In the genomic region with DNA sequence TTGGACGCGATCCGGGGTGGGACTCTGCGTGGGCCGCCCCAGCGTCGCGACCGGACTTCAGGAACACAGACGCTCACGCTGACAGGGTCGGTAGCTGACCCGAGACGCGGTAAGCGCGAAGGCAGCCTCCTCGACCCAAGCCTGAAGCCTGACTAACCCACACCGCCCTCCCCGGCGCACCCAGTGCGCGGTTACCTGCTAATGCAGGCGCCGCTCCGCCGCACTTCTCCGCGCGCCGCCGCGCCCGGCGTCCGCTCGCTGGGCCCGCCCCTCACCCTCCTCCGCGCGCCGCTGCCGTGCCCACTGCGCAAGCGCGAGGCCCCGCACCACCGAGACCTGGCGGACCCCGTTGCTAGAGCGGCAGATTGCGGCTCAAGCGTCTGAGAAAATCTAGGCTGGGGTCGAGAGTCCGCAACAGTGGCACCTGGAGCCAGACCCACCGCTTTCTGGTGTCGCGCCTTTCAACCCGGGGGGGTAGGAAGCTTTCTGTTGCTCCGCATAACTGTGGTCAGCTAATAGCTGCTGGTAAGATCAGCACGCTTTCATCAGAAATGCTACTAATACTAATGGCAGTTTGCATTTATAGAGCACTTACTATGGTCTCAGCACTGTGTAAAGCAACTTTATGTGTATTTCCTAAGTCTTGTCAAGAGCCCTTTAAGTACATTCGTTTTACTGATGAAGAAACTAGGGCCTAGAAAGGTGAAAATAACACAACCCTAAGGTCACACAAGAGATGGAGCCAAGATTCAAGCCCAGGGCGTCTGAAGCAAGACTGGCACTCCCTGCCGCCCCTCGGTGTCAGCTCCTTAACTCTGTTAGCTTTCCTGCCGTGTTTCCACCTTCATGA, we compare ENCODE assay signal across 8 cellular contexts. TPM values are rescaled to one million over a fixed set of nuclear protein-coding genes. Genes with fewer than 3 reads are reported as not detected.
DNase-seq lines count a peak whose midpoint lies in the region; ATAC-seq and TF ChIP-seq lines count a peak whose summit lies in the region.

A gene with protein sequence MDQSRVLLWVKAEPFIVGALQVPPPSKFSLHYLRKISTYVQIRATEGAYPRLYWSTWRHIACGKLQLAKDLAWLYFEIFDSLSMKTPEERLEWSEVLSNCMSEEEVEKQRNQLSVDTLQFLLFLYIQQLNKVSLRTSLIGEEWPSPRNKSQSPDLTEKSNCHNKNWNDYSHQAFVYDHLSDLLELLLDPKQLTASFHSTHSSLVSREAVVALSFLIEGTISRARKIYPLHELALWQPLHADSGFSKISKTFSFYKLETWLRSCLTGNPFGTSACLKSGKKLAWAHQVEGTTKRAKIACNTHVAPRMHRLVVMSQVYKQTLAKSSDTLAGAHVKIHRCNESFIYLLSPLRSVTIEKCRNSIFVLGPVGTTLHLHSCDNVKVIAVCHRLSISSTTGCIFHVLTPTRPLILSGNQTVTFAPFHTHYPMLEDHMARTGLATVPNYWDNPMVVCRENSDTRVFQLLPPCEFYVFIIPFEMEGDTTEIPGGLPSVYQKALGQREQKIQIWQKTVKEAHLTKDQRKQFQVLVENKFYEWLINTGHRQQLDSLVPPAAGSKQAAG (minus strand): TSS at position 268 of the 850 bp plus-strand sequence. CDS start 3,010 bp downstream, outside the sequence.

- TF ChIP-seq CTCF in H9 (conservative IDR thresholded peaks at IDR 0.05) (no peak), fibroblast of villous mesenchyme (IDR thresholded peaks at IDR 0.05; ENCODE audit: insufficient read depth, low read depth, low read length) (no peak), neural cell (IDR thresholded peaks at IDR 0.05; ENCODE audit: poor library complexity, severe bottlenecking) (no peak)

- H2BK12ac ChIP-seq in H9 (ENCODE audit: insufficient read length, low read depth, low read length): no peak within 1 kb of the TSS

- peak within 1 kb of the TSS; percentile 5 for H3K18ac ChIP-seq in H9 (ENCODE audit: insufficient read length, low read depth, low read length)

- peak within 1 kb of the TSS; percentile 88 to 91 (median 91); a peak in 6 of 7 replicates for H3K27ac Mint-ChIP-seq in H9
- H3K27ac Mint-ChIP-seq in stimulated activated naive CD8-positive, alpha-beta T cell treated with anti-CD3 and anti-CD28 coated beads, Interleukin-15, amount 100 ng/mL, for 72 hours: peak within 1 kb of the TSS; percentile 97 to 98

- H3K9ac ChIP-seq in ES-I3 (ENCODE audit: low read depth, low read length) (peak within 1 kb of the TSS; percentile 94), H9 (ENCODE audit: extremely low read depth, insufficient read length, low read length) (peak within 1 kb of the TSS; percentile 70), neural cell (ENCODE audit: low read length) (peak within 1 kb of the TSS; percentile 82)

- H3K36me3 ChIP-seq in ES-I3 (ENCODE audit: insufficient read depth, low read length) (no peaks in the 10 kb centered on the region), MG63 (peaks cover 6% of the 10 kb centered on the region; the same call in 1 of the 2 replicates), neural cell (ENCODE audit: insufficient read depth, low read length) (no peaks in the 10 kb centered on the region)

- H2BK15ac ChIP-seq in H9 (ENCODE audit: low read depth, low read length): no peak within 1 kb of the TSS

- peak; percentile 54 for TF ChIP-seq EP300 in neural cell (conservative IDR thresholded peaks at IDR 0.05; ENCODE audit: poor library complexity, severe bottlenecking)

- DNase-seq in H9 (peak; percentile 94), MG63 (peak; percentile 88), SHP77 treated with DMSO at 0.1 percent for 48 hours (lab: John Stamatoyannopoulos, UW) (peak; percentile 66), activated gamma-delta T cell treated with Interleukin-2 at 50 U/mL for 16 hours (peak; percentile 93), fibroblast of villous mesenchyme (ENCODE audit: low read depth) (peak; percentile 88)
- DNase-seq in stimulated activated naive CD8-positive, alpha-beta T cell treated with anti-CD3 and anti-CD28 coated beads, Interleukin-15, amount 100 ng/mL, for 72 hours: peak; percentile 96 to 99

- peak within 1 kb of the TSS; percentile 87 to 89 for H3K4me3 Mint-ChIP-seq in H9
- peak within 1 kb of the TSS; percentile 91 to 93 for H3K4me3 Mint-ChIP-seq in stimulated activated naive CD8-positive, alpha-beta T cell treated with anti-CD3 and anti-CD28 coated beads, Interleukin-15, amount 100 ng/mL, for 72 hours

- H3K4me1 ChIP-seq in ES-I3 (ENCODE audit: insufficient read depth, low read length) (peaks cover 3% of the 10 kb centered on the region; the same call in 1 of the 2 replicates), H9 (ENCODE audit: insufficient read depth, low read length) (no peaks in the 10 kb centered on the region)

- H2AK5ac ChIP-seq in H9 (ENCODE audit: insufficient read length, low read length): no peak within 1 kb of the TSS

- ATAC-seq in stimulated activated naive CD8-positive, alpha-beta T cell treated with anti-CD3 and anti-CD28 coated beads, Interleukin-15, amount 100 ng/mL, for 72 hours: peak; percentile 69

- no peak within 1 kb of the TSS for H3K4ac ChIP-seq in H9 (ENCODE audit: low read depth, low read length)

- H3K4me2 ChIP-seq in H9 (ENCODE audit: insufficient read depth, insufficient read length, low read length): peak within 1 kb of the TSS; percentile 91
- H3K4me2 ChIP-seq in neural cell (ENCODE audit: low read length): peak within 1 kb of the TSS; percentile 83

- no peaks in the 10 kb centered on the region for H3K9me3 Mint-ChIP-seq in H9
- no peaks in the 10 kb centered on the region for H3K9me3 Mint-ChIP-seq in stimulated activated naive CD8-positive, alpha-beta T cell treated with anti-CD3 and anti-CD28 coated beads, Interleukin-15, amount 100 ng/mL, for 72 hours

- H4K8ac ChIP-seq in H9 (replicated peaks; ENCODE audit: insufficient read length, low read depth, low read length): no peak within 1 kb of the TSS

- no peaks in the 10 kb centered on the region for H3K9me3 ChIP-seq in ES-I3 (ENCODE audit: control insufficient read depth, insufficient read depth, low read length)
- H3K9me3 ChIP-seq in H9 (ENCODE audit: control insufficient read depth, low read depth, low read length): no peaks in the 10 kb centered on the region
- H3K9me3 ChIP-seq in MG63: no peaks in the 10 kb centered on the region
- no peaks in the 10 kb centered on the region for H3K9me3 ChIP-seq in neural cell (ENCODE audit: low read length)

- H2BK5ac ChIP-seq in H9 (ENCODE audit: insufficient read length, low read length): no peak within 1 kb of the TSS

- H3K4me3 ChIP-seq in MG63: peak within 1 kb of the TSS; percentile 98
- peak within 1 kb of the TSS; percentile 97 for H3K4me3 ChIP-seq in fibroblast of villous mesenchyme (ENCODE audit: low read depth, low read length)
- H3K4me3 ChIP-seq in neural cell (ENCODE audit: low read length): peak within 1 kb of the TSS; percentile 88

- H3K14ac ChIP-seq in H9 (ENCODE audit: insufficient read depth, low read length): no peak within 1 kb of the TSS

- H3K23ac ChIP-seq in H9 (ENCODE audit: insufficient read length, low read depth, low read length): no peak within 1 kb of the TSS

- H3K56ac ChIP-seq in H9 (ENCODE audit: insufficient read length, low read depth, low read length): no peak within 1 kb of the TSS

- H3K79me2 ChIP-seq in H9 (ENCODE audit: insufficient read depth, low read length) (peaks cover 7% of the 10 kb centered on the region), neural cell (replicated peaks; ENCODE audit: insufficient read depth, low read length) (peaks cover 15% of the 10 kb centered on the region)

- no peak within 1 kb of the TSS for H2BK120ac ChIP-seq in H9 (ENCODE audit: low read depth, low read length, poor library complexity, severe bottlenecking)

- H3K4me1 Mint-ChIP-seq in H9: peaks cover 22 to 28% of the 10 kb centered on the region in 2 experiments
- H3K4me1 Mint-ChIP-seq in stimulated activated naive CD8-positive, alpha-beta T cell treated with anti-CD3 and anti-CD28 coated beads, Interleukin-15, amount 100 ng/mL, for 72 hours: peaks cover 63% of the 10 kb centered on the region

- no CpG with 5 or more reads among the region's 66 CpGs for WGBS in H9 (ENCODE audit: extremely low coverage, insufficient read length, low lambda C conversion rate)

- no peak within 1 kb of the TSS for H2BK20ac ChIP-seq in H9 (ENCODE audit: low read depth, low read length, poor library complexity, severe bottlenecking)

- H3K23me2 ChIP-seq in H9 (ENCODE audit: insufficient read length, low read depth, low read length, poor library complexity, severe bottlenecking): peaks cover 10% of the 10 kb centered on the region

- H3K9me2 ChIP-seq in neural cell (ENCODE audit: insufficient read depth, low read length): no peaks in the 10 kb centered on the region

- TF ChIP-seq RAD21 in neural cell (conservative IDR thresholded peaks at IDR 0.05): no peak

- no peak within 1 kb of the TSS for H4K91ac ChIP-seq in H9 (ENCODE audit: insufficient read length, low read depth, low read length)

- H4K20me1 ChIP-seq in H9 (ENCODE audit: control insufficient read depth, insufficient read depth, insufficient read length) (peaks cover 3% of the 10 kb centered on the region), neural cell (ENCODE audit: insufficient read depth) (no peaks in the 10 kb centered on the region)

- no peaks in the 10 kb centered on the region for H3K79me1 ChIP-seq in H9 (ENCODE audit: insufficient read depth, low read depth, low read length, poor library complexity, severe bottlenecking)

- no peaks in the 10 kb centered on the region for H3F3A ChIP-seq in neural cell (ENCODE audit: insufficient read depth, low read length, poor library complexity, severe bottlenecking)

- H3K27me3 Mint-ChIP-seq in H9 (ENCODE audit: low read depth): no peaks in the 10 kb centered on the region
- no peaks in the 10 kb centered on the region for H3K27me3 Mint-ChIP-seq in stimulated activated naive CD8-positive, alpha-beta T cell treated with anti-CD3 and anti-CD28 coated beads, Interleukin-15, amount 100 ng/mL, for 72 hours

- H3K27ac ChIP-seq in H9 (ENCODE audit: insufficient read length, low read depth, low read length): peak within 1 kb of the TSS; percentile 24
- peak within 1 kb of the TSS; percentile 68 for H3K27ac ChIP-seq in neural cell (ENCODE audit: low read length)

- H3K36me3 Mint-ChIP-seq in H9 (ENCODE audit: insufficient read depth in 1 of 3, low read depth in 3 of 3): peaks cover 0 to under 1% (median under 1%) of the 10 kb centered on the region in 3 experiments; a peak in 5 of 7 replicates

- H3K27me3 ChIP-seq in H9 (ENCODE audit: insufficient read depth, low read length) (no peaks in the 10 kb centered on the region), MG63 (no peaks in the 10 kb centered on the region), neural cell (ENCODE audit: insufficient read depth, low read depth, low read length) (no peaks in the 10 kb centered on the region)

- no peak within 1 kb of the TSS for H3T11ph ChIP-seq in H9 (ENCODE audit: low read length)

- no peak within 1 kb of the TSS for H4K5ac ChIP-seq in H9 (ENCODE audit: insufficient read length, low read depth, low read length)

- H2AFZ ChIP-seq in H9 (ENCODE audit: low read length) (peak within 1 kb of the TSS; percentile 12), neural cell (ENCODE audit: low read depth, low read length) (peak within 1 kb of the TSS; percentile 84)

RNA-seq across cellular contexts. Expression of the gene that starts here (rescaled TPM):
- total RNA-seq in H9 (2021) (7.4 and 8.6 TPM in 2 replicates), fibroblast of villous mesenchyme (10.3 and 25.9 TPM in 2 replicates)
- total RNA-seq in MG63 (2014; rRNA removed; shearing (Covaris generic); ENCODE audit: low replicate concordance): 21.5 and 24.1 TPM in 2 replicates
- polyA plus RNA-seq in neural cell: 11.6 and 13.4 TPM in 2 replicates
- 17.0 and 19.0 TPM in 2 replicates for polyA minus RNA-seq in neural cell

Comparison
In these comparisons a context has a peak if more than half of its experiments do, and no peak if none do; other contexts are left out.
1. Peak in every context shown above with its lines: DNase-seq, ATAC-seq, H3K4me3 ChIP-seq and H3K27ac ChIP-seq.